7 cellular contexts compared by ENCODE assay signal in genomic region chrX:4238916-4239315, GRCh38.
"Had no signal": no experiment of that assay in that cellular context is flagged by ENCODE, and none has a peak within 500 bp of the region (broad histone marks: within the 10 kb centered on the region; RNA-seq: fewer than 3 reads in every experiment).

No MANE protein-coding gene starts in this region.

- H3K4me3 ChIP-seq: GM23338, K562 had no signal

- DNase-seq: H9, HCEC 1CT, HFFc6, IMR-90, KG1 had no signal

- H2AFZ ChIP-seq: GM23338 had no signal

- H3K4me2 ChIP-seq: GM23338 had no signal
